Comparison of ENCODE assay signal across 8 cellular contexts in genomic region chr1:155227261-155228095, GRCh38. TPM values are rescaled to one million over a fixed set of nuclear protein-coding genes. Genes with fewer than 3 reads are reported as not detected.
DNase-seq lines count a peak whose midpoint lies in the region; ATAC-seq lines count a peak whose summit lies in the region.

No MANE protein-coding gene starts in this region.

- no peak overlapping the region for H3K23ac ChIP-seq in mesendoderm (ENCODE audit: low read length)

- peaks cover 12 to 15% of the 10 kb centered on the region in 2 donors for H3K4me1 Mint-ChIP-seq in effector memory CD8-positive, alpha-beta T cell (ENCODE audit: low read depth in 2 of 2)

- peak overlapping the region; percentile 99 for H2AK5ac ChIP-seq in mesendoderm (ENCODE audit: low read length)

- H3K4me3 Mint-ChIP-seq in effector memory CD8-positive, alpha-beta T cell = peak overlapping the region; percentile 88 to 92

- no peak overlapping the region for H4K8ac ChIP-seq in mesendoderm (ENCODE audit: low read depth, low read length)

- peak overlapping the region; percentile 84 for H3K4ac ChIP-seq in mesendoderm (ENCODE audit: low read depth, low read length)

- no peaks in the 10 kb centered on the region for H3K9me3 Mint-ChIP-seq in effector memory CD8-positive, alpha-beta T cell

- H2BK5ac ChIP-seq in mesendoderm (ENCODE audit: low read length) = peak overlapping the region; percentile 64

- peak overlapping the region; percentile 84 for H4K5ac ChIP-seq in mesendoderm (ENCODE audit: low read length)

- peak overlapping the region; percentile 99 for H3K56ac ChIP-seq in mesendoderm (ENCODE audit: low read length)

- no peak overlapping the region for H2BK120ac ChIP-seq in mesendoderm (ENCODE audit: low read depth, low read length)

- no CpG with 5 or more reads among the region's 42 CpGs for WGBS in mesendoderm (ENCODE audit: extremely low coverage, insufficient coverage, low lambda C conversion rate)

- peak overlapping the region; percentile 24 for H3K18ac ChIP-seq in mesendoderm (ENCODE audit: low read length)

- peaks cover 12% of the 10 kb centered on the region for H3K36me3 Mint-ChIP-seq in effector memory CD8-positive, alpha-beta T cell (ENCODE audit: insufficient read depth)

- H3K27ac ChIP-seq in mesendoderm (ENCODE audit: low read depth, low read length) = peak overlapping the region; percentile 75

- no peaks in the 10 kb centered on the region for H3K27me3 ChIP-seq in mesendoderm (ENCODE audit: insufficient read depth, low read length, poor library complexity)

- H3K4me1 ChIP-seq in mesendoderm (ENCODE audit: control insufficient read depth, low read depth, low read length) = peaks cover 4% of the 10 kb centered on the region

- peak overlapping the region; percentile 98 for H3K9ac ChIP-seq in mesendoderm (ENCODE audit: low read length)

- peak overlapping the region; percentile 88 for H3K4me3 ChIP-seq in mesendoderm (ENCODE audit: low read length)

- H3K4me2 ChIP-seq in mesendoderm (ENCODE audit: low read length) = peak overlapping the region; percentile 86

- peak overlapping the region; percentile 91 to 93 for H3K27ac Mint-ChIP-seq in effector memory CD8-positive, alpha-beta T cell

- peak; percentile 99 for DNase-seq in COR-L47 (lab: John Stamatoyannopoulos, UW)
- DNase-seq in HT1080 (ENCODE audit: low read depth) = peak; percentile 99
- DNase-seq in NOMO-1 (lab: John Stamatoyannopoulos, UW; ENCODE audit: unreplicated experiment in 2 of 2) = peak; percentile 96 to 99
- DNase-seq in activated CD8-positive, alpha-beta memory T cell treated with anti-CD3 and anti-CD28 coated beads for 48 hours (ENCODE audit: low read depth in 2 of 3, low spot score in 2 of 3) = peak; percentile 96 to 100 (median 100)
- peak; percentile 93 to 98 (median 97) for DNase-seq in effector memory CD8-positive, alpha-beta T cell
- peak; percentile 100 for DNase-seq in mesendoderm
- DNase-seq in stimulated activated CD8-positive, alpha-beta memory T cell treated with anti-CD3 and anti-CD28 coated beads, Interleukin-12 subunit alpha, Interleukin-12 subunit beta, amount 100 ng/mL, for 4 hours (ENCODE audit: low read depth) = peak; percentile 100

- H3K79me2 ChIP-seq in mesendoderm (ENCODE audit: control insufficient read depth, insufficient read depth, low read length) = no peaks in the 10 kb centered on the region

- H3K27me3 Mint-ChIP-seq in effector memory CD8-positive, alpha-beta T cell = no peaks in the 10 kb centered on the region

- no peaks in the 10 kb centered on the region for H3K36me3 ChIP-seq in mesendoderm (ENCODE audit: control insufficient read depth, insufficient read depth, low read length)

- no peak overlapping the region for H2BK15ac ChIP-seq in mesendoderm (replicated peaks; ENCODE audit: low read depth)

- ATAC-seq in GM21367 (IDR thresholded peaks at IDR 0.05; ENCODE audit: unreplicated experiment) = peak; percentile 77
- peak; percentile 90 for ATAC-seq in effector memory CD8-positive, alpha-beta T cell (replicated peaks)

- H3K79me1 ChIP-seq in mesendoderm (ENCODE audit: low read length) = no peaks in the 10 kb centered on the region

RNA-seq across cellular contexts. Expression of gene MTX1, which starts 19.0 kb away (rescaled TPM):
- total RNA-seq in HT1080 (2014; rRNA removed; shearing (Covaris generic)) = 50.0 and 54.0 TPM in 2 replicates
- 16.8 and 24.7 TPM in 2 replicates for polyA plus RNA-seq in HT1080 (2015; cell fraction: cytosol; rRNA removed)
- polyA plus RNA-seq in HT1080 (2015; cell fraction: nucleus; rRNA removed) = 13.2 and 18.0 TPM in 2 replicates
- polyA plus RNA-seq in mesendoderm (2013, experiment 1 of 2) = 40.8 TPM
- 40.6 TPM for polyA plus RNA-seq in mesendoderm (2013, experiment 2 of 2)

RNA-seq across cellular contexts. Expression of gene THBS3, which starts 19.8 kb away (rescaled TPM):
- 2.7 and 3.1 TPM in 2 replicates for total RNA-seq in HT1080 (2014; rRNA removed; shearing (Covaris generic))
- 1.9 and 2.2 TPM in 2 replicates for polyA plus RNA-seq in HT1080 (2015; cell fraction: cytosol; rRNA removed)
- polyA plus RNA-seq in HT1080 (2015; cell fraction: nucleus; rRNA removed) = 20.7 and 22.6 TPM in 2 replicates
- 2.1 TPM for polyA plus RNA-seq in mesendoderm (2013, experiment 1 of 2)
- polyA plus RNA-seq in mesendoderm (2013, experiment 2 of 2) = 2.4 TPM

RNA-seq across cellular contexts. Expression of gene ENTREP3, which starts 27.8 kb away (rescaled TPM):
- 7.7 and 15.3 TPM in 2 replicates for total RNA-seq in HT1080 (2014; rRNA removed; shearing (Covaris generic))
- 63.0 and 63.4 TPM in 2 replicates for polyA plus RNA-seq in HT1080 (2015; cell fraction: cytosol; rRNA removed)
- 35.9 and 41.0 TPM in 2 replicates for polyA plus RNA-seq in HT1080 (2015; cell fraction: nucleus; rRNA removed)
- 28.0 TPM for polyA plus RNA-seq in mesendoderm (2013, experiment 1 of 2)
- polyA plus RNA-seq in mesendoderm (2013, experiment 2 of 2) = 27.0 TPM

RNA-seq across cellular contexts. Expression of gene SCAMP3, which starts 34.7 kb away (rescaled TPM):
- total RNA-seq in HT1080 (2014; rRNA removed; shearing (Covaris generic)) = 124 and 158 TPM in 2 replicates
- 161 and 192 TPM in 2 replicates for polyA plus RNA-seq in HT1080 (2015; cell fraction: cytosol; rRNA removed)
- polyA plus RNA-seq in HT1080 (2015; cell fraction: nucleus; rRNA removed) = 135 and 148 TPM in 2 replicates
- 51.3 TPM for polyA plus RNA-seq in mesendoderm (2013, experiment 1 of 2)
- 49.6 TPM for polyA plus RNA-seq in mesendoderm (2013, experiment 2 of 2)

RNA-seq across cellular contexts. Expression of gene CLK2, which starts 45.8 kb away (rescaled TPM):
- total RNA-seq in HT1080 (2014; rRNA removed; shearing (Covaris generic)) = 19.1 and 26.0 TPM in 2 replicates
- 19.1 and 20.9 TPM in 2 replicates for polyA plus RNA-seq in HT1080 (2015; cell fraction: cytosol; rRNA removed)
- 228 and 249 TPM in 2 replicates for polyA plus RNA-seq in HT1080 (2015; cell fraction: nucleus; rRNA removed)
- 51.4 TPM for polyA plus RNA-seq in mesendoderm (2013, experiment 1 of 2)
- polyA plus RNA-seq in mesendoderm (2013, experiment 2 of 2) = 48.2 TPM

Comparison
In these comparisons a context has a peak if more than half of its experiments do, and no peak if none do; other contexts are left out.
1. Peak in every context shown above with its lines: DNase-seq, ATAC-seq, H3K4me3 ChIP-seq and H3K27ac ChIP-seq.